16 cellular contexts compared by ENCODE assay signal in the genomic region with DNA sequence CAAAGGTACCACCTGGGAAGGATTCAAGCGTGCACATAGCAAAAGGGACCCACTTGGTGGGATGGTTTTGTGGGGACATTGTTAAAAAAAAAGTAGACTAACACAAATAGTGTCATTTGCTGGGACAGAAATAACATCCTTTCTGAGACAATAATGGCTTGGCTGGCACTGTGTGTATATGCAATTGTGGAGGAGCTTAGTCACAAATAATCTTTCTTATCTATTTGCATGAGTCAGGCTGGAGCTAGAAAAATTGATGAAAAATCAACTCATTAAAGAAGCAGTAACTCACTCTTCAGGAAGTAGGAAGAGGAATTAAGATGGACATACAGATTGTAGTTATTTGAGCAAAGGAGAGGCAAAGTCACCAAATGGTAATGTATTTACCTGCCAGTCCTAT. TPM values are rescaled to one million over a fixed set of nuclear protein-coding genes. Genes with fewer than 3 reads are reported as not detected.
DNase-seq lines count a peak whose midpoint lies in the region; ATAC-seq, FAIRE-seq and TF ChIP-seq lines count a peak whose summit lies in the region.
"Had no signal": no experiment of that assay in that cellular context is flagged by ENCODE, and none has a peak within 500 bp of the region (broad histone marks: within the 10 kb centered on the region; RNA-seq: fewer than 3 reads in every experiment).

No MANE protein-coding gene starts in this region.

- FAIRE-seq in astrocyte (lab: Jason Lieb, UNC), result peak; percentile 82
- FAIRE-seq: endometrium had no signal

- H3K4me3 Mint-ChIP-seq in HFFc6 (peak overlapping the region; percentile 51), astrocyte (ENCODE audit: unreplicated experiment) (no peak overlapping the region)
- H3K4me3 Mint-ChIP-seq: CD4-positive, alpha-beta T cell had no signal

- H3K27me3 Mint-ChIP-seq in HFFc6 (ENCODE audit: insufficient read depth) (no peaks in the 10 kb centered on the region), astrocyte (ENCODE audit: low read depth, unreplicated experiment) (no peaks in the 10 kb centered on the region)
- H3K27me3 Mint-ChIP-seq: CD4-positive, alpha-beta T cell had no signal

- H3K9ac ChIP-seq in astrocyte (ENCODE audit: low read length) (peak overlapping the region; percentile 85), skeletal muscle satellite cell (ENCODE audit: low read depth, low read length) (peak overlapping the region; percentile 75)

- H3K4me2 ChIP-seq in astrocyte (ENCODE audit: low read length), result peak overlapping the region; percentile 71
- H3K4me2 ChIP-seq in hepatocyte, result no peak overlapping the region
- peak overlapping the region; percentile 71 for H3K4me2 ChIP-seq in skeletal muscle satellite cell (ENCODE audit: low read length)

- H3K27me3 ChIP-seq in astrocyte (ENCODE audit: insufficient read depth, low read length), result no peaks in the 10 kb centered on the region
- no peaks in the 10 kb centered on the region for H3K27me3 ChIP-seq in hepatocyte
- H3K27me3 ChIP-seq in skeletal muscle satellite cell (ENCODE audit: control insufficient read depth, insufficient read depth, low read length), result no peaks in the 10 kb centered on the region
- H3K27me3 ChIP-seq in Peyer's patch, result no peaks in the 10 kb centered on the region

- H3K27ac Mint-ChIP-seq in HFFc6 (peak overlapping the region; percentile 86), astrocyte (ENCODE audit: unreplicated experiment) (peak overlapping the region; percentile 96)
- H3K27ac Mint-ChIP-seq: CD4-positive, alpha-beta T cell had no signal

- TF ChIP-seq POLR2A in Peyer's patch (IDR thresholded peaks at IDR 0.05), result no peak

- H3K9me2 ChIP-seq in hepatocyte (replicated peaks; ENCODE audit: insufficient read depth), result no peaks in the 10 kb centered on the region

- H2AFZ ChIP-seq in astrocyte (ENCODE audit: low read depth, low read length) (no peak overlapping the region), hepatocyte (no peak overlapping the region)

- H3K36me3 Mint-ChIP-seq in HFFc6 (ENCODE audit: low read depth), result 0 out of 2 replicates have a peak, but pooled peaks cover 7% of the 10 kb centered on the region
- H3K36me3 Mint-ChIP-seq in astrocyte (ENCODE audit: low read depth, unreplicated experiment), result peaks cover under 1% of the 10 kb centered on the region

- WGBS in hepatocyte (ENCODE audit: low lambda C conversion rate, missing lambda C conversion rate), result 65% methylated on average over 1 of the region's 1 CpG

- ATAC-seq in GM21723 (IDR thresholded peaks at IDR 0.05; ENCODE audit: unreplicated experiment), result no peak

- no peaks in the 10 kb centered on the region for H4K20me1 ChIP-seq in astrocyte (ENCODE audit: insufficient read depth, low read length)
- H4K20me1 ChIP-seq in hepatocyte (ENCODE audit: insufficient read depth, poor library complexity, severe bottlenecking), result no peaks in the 10 kb centered on the region

- no peak for TF ChIP-seq CTCF in HFFc6 (IDR thresholded peaks at IDR 0.05)
- TF ChIP-seq CTCF in astrocyte (IDR thresholded peaks at IDR 0.05; ENCODE audit: insufficient read depth, low read depth, low read length), result no peak
- no peak for TF ChIP-seq CTCF in hepatocyte (IDR thresholded peaks at IDR 0.05; ENCODE audit: poor library complexity)
- TF ChIP-seq CTCF in Peyer's patch (IDR thresholded peaks at IDR 0.05), result no peak

- H3K27ac ChIP-seq in astrocyte (ENCODE audit: low read depth, low read length) (peak overlapping the region; percentile 99), hepatocyte (peak overlapping the region; percentile 93), Peyer's patch (peak overlapping the region in 2 of 4 donors; percentile 23 to 68)

- no peaks in the 10 kb centered on the region for H3K79me2 ChIP-seq in astrocyte (ENCODE audit: insufficient read depth, low read length)
- H3K79me2 ChIP-seq in hepatocyte, result no peaks in the 10 kb centered on the region

- H3K4me1 ChIP-seq in astrocyte (ENCODE audit: insufficient read depth, low read length) (peaks cover 53% of the 10 kb centered on the region), hepatocyte (ENCODE audit: insufficient read depth) (peaks cover 45% of the 10 kb centered on the region), skeletal muscle satellite cell (ENCODE audit: control insufficient read depth, insufficient read depth, low read length) (peaks cover 60% of the 10 kb centered on the region), Peyer's patch (peaks cover 0 to 8% (median 0%) of the 10 kb centered on the region in 4 donors)

- H3K4me1 Mint-ChIP-seq in HFFc6 (ENCODE audit: low read depth) (peaks cover 66% of the 10 kb centered on the region), astrocyte (ENCODE audit: low read depth, unreplicated experiment) (peaks cover 59% of the 10 kb centered on the region)

- H3K36me3 ChIP-seq in astrocyte (ENCODE audit: insufficient read depth, low read length) (no peaks in the 10 kb centered on the region), hepatocyte (replicated peaks; ENCODE audit: insufficient read depth, low read depth) (no peaks in the 10 kb centered on the region), skeletal muscle satellite cell (ENCODE audit: insufficient read depth, low read length) (no peaks in the 10 kb centered on the region), Peyer's patch (no peaks in the 10 kb centered on the region)

- no peaks in the 10 kb centered on the region for H3K9me3 Mint-ChIP-seq in HFFc6
- no peaks in the 10 kb centered on the region for H3K9me3 Mint-ChIP-seq in astrocyte (ENCODE audit: unreplicated experiment)
- H3K9me3 Mint-ChIP-seq: CD4-positive, alpha-beta T cell had no signal

- DNase-seq in HFFc6, result peak; percentile 76
- DNase-seq in astrocyte (ENCODE audit: low read depth), result peak; percentile 79
- peak; percentile 43 for DNase-seq in hepatocyte (ENCODE audit: low spot score)
- no peak for DNase-seq in Peyer's patch
- no peak for DNase-seq in NCI-H524 treated with DMSO at 0.1 percent for 48 hours (lab: John Stamatoyannopoulos, UW)
- no peak for DNase-seq in NCI-H187 (lab: John Stamatoyannopoulos, UW)
- DNase-seq: activated T-cell treated with anti-CD3 and anti-CD28 coated beads for 4 hours; aorta; CD4-positive, alpha-beta T cell; NCI-H1048; right cardiac atrium; SHP77 had no signal

- H3K9me3 ChIP-seq in astrocyte (ENCODE audit: insufficient read depth, low read depth, low read length), result no peaks in the 10 kb centered on the region
- H3K9me3 ChIP-seq in hepatocyte (ENCODE audit: low read depth), result no peaks in the 10 kb centered on the region
- H3K9me3 ChIP-seq in skeletal muscle satellite cell (replicated peaks; ENCODE audit: low read length), result no peaks in the 10 kb centered on the region
- H3K9me3 ChIP-seq in Peyer's patch, result no peaks in the 10 kb centered on the region

- H3K4me3 ChIP-seq in astrocyte (ENCODE audit: insufficient read depth, low read depth, low read length) (no peak overlapping the region), hepatocyte (no peak overlapping the region), skeletal muscle satellite cell (ENCODE audit: low read length) (peak overlapping the region; percentile 14), Peyer's patch (no peak overlapping the region)

RNA-seq across cellular contexts. Expression of gene ITGB6, which starts 29.5 kb away (rescaled TPM):
- under 1 TPM in 2 of 6 experiments, not detected in 4; 0.33 TPM for total RNA-seq in HFFc6 (2021; fragmentation: NEBNext Ultra II Directional; extraction: Animal tissue kit (Norgen Biotek cat#: 25700))
- total RNA-seq in astrocyte, result 2.8 and 7.6 TPM in 2 replicates
- total RNA-seq in hepatocyte, result 37.4 and 41.1 TPM in 2 replicates
- 20.3 and 21.0 TPM in 2 replicates for polyA plus RNA-seq in hepatocyte
- 0.25 and 2.2 TPM in 2 replicates for total RNA-seq in skeletal muscle satellite cell (2012; rRNA removed)
- 10 to 100 TPM in 3 of 4 donors, 1 to 10 TPM in 1; 9.9 to 21.5 (median 15.3) TPM for total RNA-seq in Peyer's patch
- total RNA-seq: CD4-positive, alpha-beta T cell; NCI-H460 had no signal

Comparison
In these comparisons a context has a peak if more than half of its experiments do, and no peak if none do; other contexts are left out.
1. DNase-seq: peak in HFFc6 (single experiment), astrocyte (single experiment) and hepatocyte (single experiment); none in Peyer's patch (0 of 3), NCI-H524 treated with DMSO at 0.1 percent for 48 hours (single experiment) and NCI-H187 (0 of 2).